22 cellular contexts compared by ENCODE assay signal in the genomic region with DNA sequence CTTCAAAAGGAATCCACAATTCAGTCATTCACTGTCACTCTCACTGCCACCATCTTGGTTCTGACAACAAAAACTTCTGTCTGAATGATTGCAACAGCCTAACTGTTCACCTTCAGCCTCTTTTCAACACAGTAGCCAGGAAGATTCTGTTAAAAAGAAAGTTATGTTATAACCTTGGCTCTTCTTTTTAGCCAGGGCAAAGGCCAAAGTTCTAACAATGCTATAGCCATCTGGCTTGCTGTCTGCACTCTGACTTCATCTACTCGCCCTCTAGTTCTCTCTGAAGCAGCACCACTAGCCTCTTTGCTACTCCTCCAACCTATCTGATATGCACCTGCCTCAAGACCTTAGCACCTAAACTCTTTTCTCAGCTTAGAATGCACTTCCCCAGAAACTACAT.
"Had no signal": no experiment of that assay in that cellular context is flagged by ENCODE, and none has a peak within 500 bp of the region (broad histone marks: within the 10 kb centered on the region; RNA-seq: fewer than 3 reads in every experiment).

No MANE protein-coding gene starts in this region.

- H3K27ac ChIP-seq: psoas muscle, skin epidermis, spleen, thoracic aorta, tibial nerve, upper lobe of left lung had no signal

- H3K9me3 Mint-ChIP-seq: neural crest cell; stimulated activated naive B cell treated with anti-CD40 and anti-IgM and Interleukin-4, amounts not matched to agents 10 μg/mL and 1 μg/mL and 100 μg/mL, for 72 hours; stimulated activated naive CD8-positive, alpha-beta T cell treated with anti-CD3 and anti-CD28 coated beads, Interleukin-15, Interleukin-2, amounts not matched to agents 100 ng/mL and 50 ng/mL, for 24 hours had no signal

- H3K4me3 ChIP-seq: mucosa of descending colon, psoas muscle, skin epidermis, spleen, thoracic aorta, tibial nerve, upper lobe of left lung had no signal

- H3K36me3 Mint-ChIP-seq: immature natural killer cell; mesothelial cell of epicardium; naive B cell; natural killer cell treated with Interleukin-12 subunit alpha and Interleukin-12 subunit beta and Interleukin-15 and Interleukin-18, amount 100 ng/mL, for 72 hours; stimulated activated naive B cell treated with anti-CD40 and anti-IgM and Interleukin-4, amounts not matched to agents 10 μg/mL and 1 μg/mL and 100 μg/mL, for 72 hours had no signal

- DNase-seq: cortex of kidney; hypothalamus; immature natural killer cell; islet precursor cell; kidney glomerular epithelial cell; mesenchymal stem cell; mucosa of descending colon; naive B cell; nucleus accumbens; psoas muscle; right cardiac atrium; spleen; stimulated activated CD4-positive, alpha-beta T cell treated with anti-CD3 and anti-CD28 coated beads, Interleukin-4, amount 100 ng/mL, for 4 hours; stimulated activated naive B cell treated with anti-CD40 and anti-IgM and Interleukin-4, amounts not matched to agents 10 μg/mL and 1 μg/mL and 100 μg/mL, for 72 hours; upper lobe of left lung had no signal

- H3K9me3 ChIP-seq: mucosa of descending colon, psoas muscle, spleen, thoracic aorta, tibial nerve, upper lobe of left lung had no signal

- H3K4me1 Mint-ChIP-seq: immature natural killer cell; naive B cell; stimulated activated naive B cell treated with anti-CD40 and anti-IgM and Interleukin-4, amounts not matched to agents 10 μg/mL and 1 μg/mL and 100 μg/mL, for 72 hours had no signal

- H3K4me1 ChIP-seq: psoas muscle, spleen, tibial nerve, upper lobe of left lung had no signal

- H3K4me3 Mint-ChIP-seq: immature natural killer cell; mesothelial cell of epicardium; naive B cell; natural killer cell treated with Interleukin-12 subunit alpha and Interleukin-12 subunit beta and Interleukin-15 and Interleukin-18, amount 100 ng/mL, for 72 hours; neural crest cell; stimulated activated naive B cell treated with anti-CD40 and anti-IgM and Interleukin-4, amounts not matched to agents 10 μg/mL and 1 μg/mL and 100 μg/mL, for 72 hours; stimulated activated naive CD8-positive, alpha-beta T cell treated with anti-CD3 and anti-CD28 coated beads, Interleukin-15, Interleukin-2, amounts not matched to agents 100 ng/mL and 50 ng/mL, for 24 hours had no signal

- H3K27me3 ChIP-seq: spleen, tibial nerve, upper lobe of left lung had no signal

- ATAC-seq: mucosa of descending colon; natural killer cell treated with Interleukin-12 subunit alpha and Interleukin-12 subunit beta and Interleukin-15 and Interleukin-18, amount 100 ng/mL, for 72 hours; right cardiac atrium; stimulated activated naive B cell treated with anti-CD40 and anti-IgM and Interleukin-4, amounts not matched to agents 10 μg/mL and 1 μg/mL and 100 μg/mL, for 72 hours had no signal

- H3K36me3 ChIP-seq: spleen, thoracic aorta, tibial nerve, upper lobe of left lung had no signal

- H3K27ac Mint-ChIP-seq: immature natural killer cell; mesothelial cell of epicardium; naive B cell; natural killer cell treated with Interleukin-12 subunit alpha and Interleukin-12 subunit beta and Interleukin-15 and Interleukin-18, amount 100 ng/mL, for 72 hours; stimulated activated naive B cell treated with anti-CD40 and anti-IgM and Interleukin-4, amounts not matched to agents 10 μg/mL and 1 μg/mL and 100 μg/mL, for 72 hours; stimulated activated naive CD8-positive, alpha-beta T cell treated with anti-CD3 and anti-CD28 coated beads, Interleukin-15, Interleukin-2, amounts not matched to agents 100 ng/mL and 50 ng/mL, for 24 hours had no signal
